In genomic region chr1:26317612-26318337, GRCh38 we compare ENCODE assay signal across 8 cellular contexts. TPM values are rescaled to one million over a fixed set of nuclear protein-coding genes. Genes with fewer than 3 reads are reported as not detected.
DNase-seq lines count a peak whose midpoint lies in the region; ATAC-seq, FAIRE-seq and TF ChIP-seq lines count a peak whose summit lies in the region.

CD52 (plus strand) TSS chr1:26317958; CDS start chr1:26318018, 60 bp downstream.

- TF ChIP-seq CTCF in gastrocnemius medialis (IDR thresholded peaks at IDR 0.05 in 4 of 5, conservative IDR thresholded peaks at IDR 0.05 in 1 of 5) = no peak

- H3K27ac ChIP-seq in gastrocnemius medialis = no peak within 1 kb of the TSS

- H3K9me3 ChIP-seq in gastrocnemius medialis = no peaks in the 10 kb centered on the region

- TF ChIP-seq POLR2A in gastrocnemius medialis (IDR thresholded peaks at IDR 0.05) = no peak

- peaks cover 60 to 66% of the 10 kb centered on the region in 2 donors for H3K4me1 Mint-ChIP-seq in natural killer cell treated with Interleukin-12 subunit alpha and Interleukin-12 subunit beta and Interleukin-15 and Interleukin-18, amount 100 ng/mL, for 72 hours (ENCODE audit: low read depth in 2 of 2)

- intact Hi-C loops in gastrocnemius medialis (cut with DNase I; ENCODE audit: low total_unique reads) = no loop called here

- no peaks in the 10 kb centered on the region for H3K27me3 Mint-ChIP-seq in natural killer cell treated with Interleukin-12 subunit alpha and Interleukin-12 subunit beta and Interleukin-15 and Interleukin-18, amount 100 ng/mL, for 72 hours

- H3K36me3 ChIP-seq in gastrocnemius medialis = no peaks in the 10 kb centered on the region

- peaks cover 4 to 5% of the 10 kb centered on the region in 2 donors for H3K4me1 ChIP-seq in gastrocnemius medialis

- H3K27ac Mint-ChIP-seq in natural killer cell treated with Interleukin-12 subunit alpha and Interleukin-12 subunit beta and Interleukin-15 and Interleukin-18, amount 100 ng/mL, for 72 hours = peak within 1 kb of the TSS; percentile 56 to 86

- H3K9me3 Mint-ChIP-seq in natural killer cell treated with Interleukin-12 subunit alpha and Interleukin-12 subunit beta and Interleukin-15 and Interleukin-18, amount 100 ng/mL, for 72 hours = no peaks in the 10 kb centered on the region

- no peaks in the 10 kb centered on the region for H3K27me3 ChIP-seq in gastrocnemius medialis

- FAIRE-seq in GM19239 (lab: Jason Lieb, UNC) = peak; percentile 100

- no peaks in the 10 kb centered on the region for H3K36me3 Mint-ChIP-seq in natural killer cell treated with Interleukin-12 subunit alpha and Interleukin-12 subunit beta and Interleukin-15 and Interleukin-18, amount 100 ng/mL, for 72 hours

- in situ Hi-C loops in gastrocnemius medialis (cut with MboI; ENCODE audit: low sequenced_read_pairs in 4 of 4) = no loop called here

- peak; percentile 45 to 50 for ATAC-seq in natural killer cell treated with Interleukin-12 subunit alpha and Interleukin-12 subunit beta and Interleukin-15 and Interleukin-18, amount 100 ng/mL, for 72 hours
- ATAC-seq in HG03097 (IDR thresholded peaks at IDR 0.05; ENCODE audit: low FRiP score, unreplicated experiment) (no peak), gastrocnemius medialis (no peak)

- peak within 1 kb of the TSS; percentile 82 for H3K4me3 Mint-ChIP-seq in natural killer cell treated with Interleukin-12 subunit alpha and Interleukin-12 subunit beta and Interleukin-15 and Interleukin-18, amount 100 ng/mL, for 72 hours

- DNase-seq in GM19239 (ENCODE audit: insufficient read length, low spot score) = peak; percentile 56
- DNase-seq in NOMO-1 (lab: John Stamatoyannopoulos, UW; ENCODE audit: unreplicated experiment in 2 of 2) = peak; percentile 41 to 69
- peak; percentile 52 to 53 for DNase-seq in activated T-helper 1 cell treated with anti-CD3 and anti-CD28 coated beads, Interleukin-2, amount 50 U/mL, for 16 hours (ENCODE audit: low read depth in 1 of 2, low spot score in 1 of 2)
- no peak for DNase-seq in natural killer cell treated with Interleukin-12 subunit alpha and Interleukin-12 subunit beta and Interleukin-15 and Interleukin-18, amount 100 ng/mL, for 72 hours (ENCODE audit: low spot score)
- no peak for DNase-seq in SIG-M5 treated with dmso at 0.1 percent for 504 hours (lab: John Stamatoyannopoulos, UW; ENCODE audit: unreplicated experiment)
- no peak for DNase-seq in gastrocnemius medialis
- no peak for DNase-seq in DMS 273 (lab: John Stamatoyannopoulos, UW; ENCODE audit: unreplicated experiment)

- no peak within 1 kb of the TSS for H3K4me3 ChIP-seq in gastrocnemius medialis

RNA-seq across cellular contexts. Expression of gene CD52, which starts in this region (rescaled TPM):
- 10 to 100 TPM in 1 of 2 donors, 1 to 10 TPM in 1; 8.1 to 17.2 TPM for total RNA-seq in natural killer cell treated with Interleukin-12 subunit alpha and Interleukin-12 subunit beta and Interleukin-15 and Interleukin-18, amount 100 ng/mL, for 72 hours
- 1 to 10 TPM in 2 of 4 donors, not detected in 2; 1.4 to 2.8 TPM for total RNA-seq in gastrocnemius medialis

Comparison
In these comparisons a context has a peak if more than half of its experiments do, and no peak if none do; other contexts are left out.
1. DNase-seq: peak in GM19239 (single experiment), NOMO-1 (2 of 2) and activated T-helper 1 cell treated with anti-CD3 and anti-CD28 coated beads, Interleukin-2, amount 50 U/mL, for 16 hours (2 of 2); none in natural killer cell treated with Interleukin-12 subunit alpha and Interleukin-12 subunit beta and Interleukin-15 and Interleukin-18, amount 100 ng/mL, for 72 hours (single experiment), SIG-M5 treated with dmso at 0.1 percent for 504 hours (single experiment), gastrocnemius medialis (0 of 2) and DMS 273 (single experiment).
2. ATAC-seq: peak in natural killer cell treated with Interleukin-12 subunit alpha and Interleukin-12 subunit beta and Interleukin-15 and Interleukin-18, amount 100 ng/mL, for 72 hours (2 of 2); none in HG03097 (single experiment) and gastrocnemius medialis (0 of 2).